ENCODE assay signal across 14 cellular contexts in genomic region chr18:5417342-5417741, GRCh38.
DNase-seq lines count a peak whose midpoint lies in the region; ATAC-seq and TF ChIP-seq lines count a peak whose summit lies in the region.
"Had no signal": no experiment of that assay in that cellular context is flagged by ENCODE, and none has a peak within 500 bp of the region (broad histone marks: within the 10 kb centered on the region; RNA-seq: fewer than 3 reads in every experiment).

No MANE protein-coding gene starts in this region.

- no peak overlapping the region for H3K27ac Mint-ChIP-seq in CD4-positive, alpha-beta memory T cell
- H3K27ac Mint-ChIP-seq: stimulated activated memory B cell treated with anti-CD40 and anti-IgM and Interleukin-4, amounts not matched to agents 10 μg/mL and 1 μg/mL and 100 μg/mL, for 72 hours had no signal

- H3K4me3 ChIP-seq in gastroesophageal sphincter, result no peak overlapping the region
- H3K4me3 ChIP-seq in parathyroid adenoma (ENCODE audit: low read depth, low read length), result peak overlapping the region; percentile 41
- no peak overlapping the region for H3K4me3 ChIP-seq in CD4-positive, alpha-beta memory T cell (ENCODE audit: low read length in 2 of 2)
- H3K4me3 ChIP-seq in suprapubic skin, result no peak overlapping the region

- peak overlapping the region; percentile 49 for H3K9ac ChIP-seq in parathyroid adenoma
- H3K9ac ChIP-seq: KMS-11 had no signal

- no peak overlapping the region for H2AFZ ChIP-seq in parathyroid adenoma

- no peak overlapping the region for H3K4me3 Mint-ChIP-seq in CD4-positive, alpha-beta memory T cell
- H3K4me3 Mint-ChIP-seq: stimulated activated memory B cell treated with anti-CD40 and anti-IgM and Interleukin-4, amounts not matched to agents 10 μg/mL and 1 μg/mL and 100 μg/mL, for 72 hours had no signal

- TF ChIP-seq POLR2A in gastroesophageal sphincter (IDR thresholded peaks at IDR 0.05), result no peak
- TF ChIP-seq POLR2A in suprapubic skin (IDR thresholded peaks at IDR 0.05), result no peak

- no peaks in the 10 kb centered on the region for H3K27me3 ChIP-seq in gastroesophageal sphincter
- no peaks in the 10 kb centered on the region for H3K27me3 ChIP-seq in parathyroid adenoma (ENCODE audit: control insufficient read depth, insufficient read depth, low read length)
- no peaks in the 10 kb centered on the region for H3K27me3 ChIP-seq in CD4-positive, alpha-beta memory T cell (ENCODE audit: insufficient read depth, low read length)
- H3K27me3 ChIP-seq in suprapubic skin, result no peaks in the 10 kb centered on the region

- no peaks in the 10 kb centered on the region for H3K36me3 ChIP-seq in gastroesophageal sphincter
- no peaks in the 10 kb centered on the region for H3K36me3 ChIP-seq in parathyroid adenoma (ENCODE audit: control insufficient read depth, insufficient read depth, low read length)
- H3K36me3 ChIP-seq in CD4-positive, alpha-beta memory T cell (ENCODE audit: insufficient read depth, low read length), result no peaks in the 10 kb centered on the region
- peaks cover 12% of the 10 kb centered on the region for H3K36me3 ChIP-seq in suprapubic skin

- peaks cover 1 to 13% of the 10 kb centered on the region in 2 donors for H3K27me3 Mint-ChIP-seq in CD4-positive, alpha-beta memory T cell

- TF ChIP-seq CTCF in gastroesophageal sphincter (IDR thresholded peaks at IDR 0.05), result no peak
- no peak for TF ChIP-seq CTCF in parathyroid adenoma (IDR thresholded peaks at IDR 0.05)
- no peak for TF ChIP-seq CTCF in suprapubic skin (IDR thresholded peaks at IDR 0.05)

- H3K9me3 ChIP-seq in gastroesophageal sphincter (no peaks in the 10 kb centered on the region), parathyroid adenoma (ENCODE audit: control insufficient read depth, low read length) (no peaks in the 10 kb centered on the region), suprapubic skin (no peaks in the 10 kb centered on the region)
- H3K9me3 ChIP-seq in CD4-positive, alpha-beta memory T cell (ENCODE audit: control insufficient read depth in 1 of 2, low read length in 2 of 2), result no peaks in the 10 kb centered on the region
- H3K9me3 ChIP-seq: Caco-2 had no signal

- TF ChIP-seq EP300 in gastroesophageal sphincter (IDR thresholded peaks at IDR 0.05), result no peak
- TF ChIP-seq EP300 in suprapubic skin (IDR thresholded peaks at IDR 0.05), result no peak

- H3K4me2 ChIP-seq in parathyroid adenoma (ENCODE audit: low read length), result peak overlapping the region; percentile 54
- H3K4me2 ChIP-seq: KMS-11 had no signal

- CTCF ChIA-PET in CD4-positive, alpha-beta memory T cell (lab: Charles Lee; ENCODE audit: partially characterized antibody), result no interaction called here

- no peaks in the 10 kb centered on the region for H3K9me3 Mint-ChIP-seq in CD4-positive, alpha-beta memory T cell
- H3K9me3 Mint-ChIP-seq: stimulated activated memory B cell treated with anti-CD40 and anti-IgM and Interleukin-4, amounts not matched to agents 10 μg/mL and 1 μg/mL and 100 μg/mL, for 72 hours had no signal

- intact Hi-C loops in CD4-positive, alpha-beta memory T cell (cut with micrococcal nuclease), result no loop called here

- ATAC-seq in gastroesophageal sphincter (peak; percentile 41), HG03432 (IDR thresholded peaks at IDR 0.05; ENCODE audit: unreplicated experiment) (no peak)
- ATAC-seq: stimulated activated memory B cell treated with anti-CD40 and anti-IgM and Interleukin-4, amounts not matched to agents 10 μg/mL and 1 μg/mL and 100 μg/mL, for 72 hours had no signal

- no peaks in the 10 kb centered on the region for H3K4me1 Mint-ChIP-seq in CD4-positive, alpha-beta memory T cell
- H3K4me1 Mint-ChIP-seq: stimulated activated memory B cell treated with anti-CD40 and anti-IgM and Interleukin-4, amounts not matched to agents 10 μg/mL and 1 μg/mL and 100 μg/mL, for 72 hours had no signal

- no peaks in the 10 kb centered on the region for H3K36me3 Mint-ChIP-seq in CD4-positive, alpha-beta memory T cell
- H3K36me3 Mint-ChIP-seq: stimulated activated memory B cell treated with anti-CD40 and anti-IgM and Interleukin-4, amounts not matched to agents 10 μg/mL and 1 μg/mL and 100 μg/mL, for 72 hours had no signal

- peaks cover 9% of the 10 kb centered on the region for H3K79me2 ChIP-seq in parathyroid adenoma

- H3K4me1 ChIP-seq in gastroesophageal sphincter (no peaks in the 10 kb centered on the region), parathyroid adenoma (peaks cover 59% of the 10 kb centered on the region), suprapubic skin (no peaks in the 10 kb centered on the region)
- no peaks in the 10 kb centered on the region for H3K4me1 ChIP-seq in CD4-positive, alpha-beta memory T cell (ENCODE audit: insufficient read depth, low read length)
- H3K4me1 ChIP-seq: Caco-2 had no signal

- no peak overlapping the region for H3K27ac ChIP-seq in gastroesophageal sphincter
- peak overlapping the region; percentile 96 for H3K27ac ChIP-seq in parathyroid adenoma
- no peak overlapping the region for H3K27ac ChIP-seq in CD4-positive, alpha-beta memory T cell (ENCODE audit: low read depth, low read length)
- H3K27ac ChIP-seq in suprapubic skin, result no peak overlapping the region
- H3K27ac ChIP-seq: KMS-11 had no signal

- DNase-seq in H4 (ENCODE audit: low spot score) (peak; percentile 37), SIG-M5 treated with dmso at 0.1 percent for 504 hours (lab: John Stamatoyannopoulos, UW; ENCODE audit: unreplicated experiment) (peak; percentile 81), suprapubic skin (ENCODE audit: low spot score in 2 of 2) (no peak)
- no peak for DNase-seq in CD4-positive, alpha-beta memory T cell
- no peak for DNase-seq in stimulated activated CD4-positive, alpha-beta T cell treated with anti-CD3 and anti-CD28 coated beads, Interleukin-4, amount 100 ng/mL, for 4 hours
- DNase-seq: amniotic stem cell; Caco-2; NCI-H2171; stimulated activated CD4-positive, alpha-beta T cell treated with anti-CD3 and anti-CD28 coated beads, Interleukin-1b, Interleukin-23, amount 100 ng/mL, for 48 hours had no signal

- 77% methylated on average over 3 to 4 of the region's 8 CpGs for WGBS in gastroesophageal sphincter (ENCODE audit: low coverage in 1 of 2), 2 donors
- WGBS in suprapubic skin, result 68% methylated on average over 8 of the region's 8 CpGs

- POLR2A ChIA-PET in CD4-positive, alpha-beta memory T cell (lab: Charles Lee; ENCODE audit: partially characterized antibody), result no interaction called here

Comparison
In these comparisons a context has a peak if more than half of its experiments do, and no peak if none do; other contexts are left out.
1. DNase-seq: peak in H4 (single experiment) and SIG-M5 treated with dmso at 0.1 percent for 504 hours (single experiment); none in CD4-positive, alpha-beta memory T cell (0 of 5), stimulated activated CD4-positive, alpha-beta T cell treated with anti-CD3 and anti-CD28 coated beads, Interleukin-4, amount 100 ng/mL, for 4 hours (0 of 2) and suprapubic skin (0 of 2).